In the genomic region with DNA sequence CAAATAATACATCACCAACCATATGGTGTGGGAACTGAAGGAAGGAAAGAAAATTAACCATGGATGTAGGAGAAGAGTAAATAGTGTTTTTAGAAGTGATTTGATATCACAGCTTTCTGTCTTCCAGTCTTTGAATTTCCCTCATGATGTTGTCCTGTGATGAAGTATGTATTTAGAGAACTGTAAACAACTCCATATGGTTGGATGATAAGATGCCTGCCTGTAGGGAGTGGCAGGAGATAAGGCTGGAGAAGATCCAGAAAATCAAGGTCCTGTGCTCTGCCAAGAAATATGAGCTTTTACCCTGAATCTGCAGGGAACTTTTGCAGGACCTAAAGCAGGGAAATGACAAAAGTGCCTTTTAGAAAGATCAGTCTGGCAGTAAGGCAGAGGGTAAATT, we compare ENCODE assay signal across 19 cellular contexts. TPM values are rescaled to one million over a fixed set of nuclear protein-coding genes. Genes with fewer than 3 reads are reported as not detected.
DNase-seq lines count a peak whose midpoint lies in the region; ATAC-seq lines count a peak whose summit lies in the region.
"Had no signal": no experiment of that assay in that cellular context is flagged by ENCODE, and none has a peak within 500 bp of the region (broad histone marks: within the 10 kb centered on the region; RNA-seq: fewer than 3 reads in every experiment).

No MANE protein-coding gene starts in this region.

- H3K27me3 Mint-ChIP-seq in activated naive CD4-positive, alpha-beta T cell treated with anti-CD3 and anti-CD28 coated beads, Interleukin-2, amount 50 U/mL, for 24 hours = no peaks in the 10 kb centered on the region
- H3K27me3 Mint-ChIP-seq in T-helper 17 cell = no peaks in the 10 kb centered on the region
- H3K27me3 Mint-ChIP-seq in stimulated activated memory B cell treated with anti-CD40 and anti-IgM and Interleukin-4, amounts not matched to agents 10 μg/mL and 1 μg/mL and 100 μg/mL, for 72 hours = no peaks in the 10 kb centered on the region
- H3K27me3 Mint-ChIP-seq: CD8-positive, alpha-beta memory T cell had no signal

- no peak for ATAC-seq in T-helper 17 cell
- ATAC-seq in stimulated activated memory B cell treated with anti-CD40 and anti-IgM and Interleukin-4, amounts not matched to agents 10 μg/mL and 1 μg/mL and 100 μg/mL, for 72 hours = no peak
- ATAC-seq in HG02678 (IDR thresholded peaks at IDR 0.05; ENCODE audit: unreplicated experiment) = no peak
- no peak for ATAC-seq in GM18520 (IDR thresholded peaks at IDR 0.05; ENCODE audit: unreplicated experiment)
- ATAC-seq: left cardiac atrium had no signal

- H3K4me3 Mint-ChIP-seq in activated naive CD4-positive, alpha-beta T cell treated with anti-CD3 and anti-CD28 coated beads, Interleukin-2, amount 50 U/mL, for 24 hours = no peak overlapping the region
- no peak overlapping the region for H3K4me3 Mint-ChIP-seq in T-helper 17 cell
- no peak overlapping the region for H3K4me3 Mint-ChIP-seq in stimulated activated memory B cell treated with anti-CD40 and anti-IgM and Interleukin-4, amounts not matched to agents 10 μg/mL and 1 μg/mL and 100 μg/mL, for 72 hours
- H3K4me3 Mint-ChIP-seq: CD8-positive, alpha-beta memory T cell had no signal

- H3K27ac Mint-ChIP-seq in activated naive CD4-positive, alpha-beta T cell treated with anti-CD3 and anti-CD28 coated beads, Interleukin-2, amount 50 U/mL, for 24 hours = peak overlapping the region; percentile 48
- H3K27ac Mint-ChIP-seq in T-helper 17 cell = peak overlapping the region; percentile 89
- peak overlapping the region; percentile 40 for H3K27ac Mint-ChIP-seq in stimulated activated memory B cell treated with anti-CD40 and anti-IgM and Interleukin-4, amounts not matched to agents 10 μg/mL and 1 μg/mL and 100 μg/mL, for 72 hours

- no peaks in the 10 kb centered on the region for H3K9me3 ChIP-seq in T-helper 17 cell (ENCODE audit: control insufficient read depth, low read length, poor library complexity, severe bottlenecking)
- H3K9me3 ChIP-seq: ascending aorta, esophagus muscularis mucosa, stomach, vagina had no signal

- peaks cover 33% of the 10 kb centered on the region for H3K4me1 Mint-ChIP-seq in activated naive CD4-positive, alpha-beta T cell treated with anti-CD3 and anti-CD28 coated beads, Interleukin-2, amount 50 U/mL, for 24 hours
- H3K4me1 Mint-ChIP-seq in T-helper 17 cell = peaks cover 20% of the 10 kb centered on the region
- peaks cover 25% of the 10 kb centered on the region for H3K4me1 Mint-ChIP-seq in stimulated activated memory B cell treated with anti-CD40 and anti-IgM and Interleukin-4, amounts not matched to agents 10 μg/mL and 1 μg/mL and 100 μg/mL, for 72 hours

- DNase-seq in activated naive CD4-positive, alpha-beta T cell (lab: John Stamatoyannopoulos, UW) = no peak
- DNase-seq in T-helper 17 cell = no peak
- peak; percentile 8 for DNase-seq in fibroblast of peridontal ligament (ENCODE audit: extremely low read depth)
- no peak for DNase-seq in CD1c-positive myeloid dendritic cell (ENCODE audit: extremely low spot score)
- DNase-seq: ACHN; CD8-positive, alpha-beta memory T cell; dermis blood vessel endothelial cell; GF-D8; HCEC 1CT; left cardiac atrium; NCI-H510A; stomach had no signal

- H3K36me3 Mint-ChIP-seq in activated naive CD4-positive, alpha-beta T cell treated with anti-CD3 and anti-CD28 coated beads, Interleukin-2, amount 50 U/mL, for 24 hours = peaks cover 12% of the 10 kb centered on the region
- peaks cover 12% of the 10 kb centered on the region for H3K36me3 Mint-ChIP-seq in T-helper 17 cell (ENCODE audit: low read depth)
- peaks cover 39% of the 10 kb centered on the region for H3K36me3 Mint-ChIP-seq in stimulated activated memory B cell treated with anti-CD40 and anti-IgM and Interleukin-4, amounts not matched to agents 10 μg/mL and 1 μg/mL and 100 μg/mL, for 72 hours

- no peaks in the 10 kb centered on the region for H3K9me3 Mint-ChIP-seq in activated naive CD4-positive, alpha-beta T cell treated with anti-CD3 and anti-CD28 coated beads, Interleukin-2, amount 50 U/mL, for 24 hours
- no peaks in the 10 kb centered on the region for H3K9me3 Mint-ChIP-seq in stimulated activated memory B cell treated with anti-CD40 and anti-IgM and Interleukin-4, amounts not matched to agents 10 μg/mL and 1 μg/mL and 100 μg/mL, for 72 hours
- H3K9me3 Mint-ChIP-seq: CD8-positive, alpha-beta memory T cell had no signal

RNA-seq across cellular contexts. Expression of a gene that starts 21.8 kb away (rescaled TPM):
- 10 to 100 TPM; 24.5 TPM for total RNA-seq in T-helper 17 cell

RNA-seq across cellular contexts. Expression of a gene that starts 21.9 kb away (rescaled TPM):
- 10 to 100 TPM; 30.7 to 31.1 TPM for total RNA-seq in T-helper 17 cell

RNA-seq across cellular contexts. Expression of a gene that starts 38.6 kb away (rescaled TPM):
- 100 to 1,000 TPM in 1 of 2 donors, 10 to 100 TPM in 1; 62.4 to 126 TPM for total RNA-seq in T-helper 17 cell
